Comparison of ENCODE assay signal across 9 cellular contexts in genomic region chr6:109383438-109383940, GRCh38. TPM values are rescaled to one million over a fixed set of nuclear protein-coding genes. Genes with fewer than 3 reads are reported as not detected.
DNase-seq lines count a peak whose midpoint lies in the region; ATAC-seq, FAIRE-seq and TF ChIP-seq lines count a peak whose summit lies in the region.
"Had no signal": no experiment of that assay in that cellular context is flagged by ENCODE, and none has a peak within 500 bp of the region (broad histone marks: within the 10 kb centered on the region; RNA-seq: fewer than 3 reads in every experiment).

No MANE protein-coding gene starts in this region.

- H3K36me3 ChIP-seq in HepG2 (replicated peaks in 1 of 2; ENCODE audit: control insufficient read depth in 1 of 2, insufficient read depth in 2 of 2, low read length in 2 of 2), result peaks cover 2 to 6% of the 10 kb centered on the region in 2 experiments; a peak in 4 of 5 replicates
- peaks cover 0 to under 1% (median 0%) of the 10 kb centered on the region in 3 donors for H3K36me3 ChIP-seq in tibial nerve

- H3K27me3 Mint-ChIP-seq in activated T-cell treated with anti-CD3 and anti-CD28 coated beads, Interleukin-2, amount 50 U/mL, for 72 hours (ENCODE audit: low read depth), result no peaks in the 10 kb centered on the region
- H3K27me3 Mint-ChIP-seq in activated naive CD8-positive, alpha-beta T cell treated with anti-CD3 and anti-CD28 coated beads, Interleukin-2, amount 50 U/mL, for 24 hours, result no peaks in the 10 kb centered on the region

- H2AFZ ChIP-seq in HepG2 (ENCODE audit: low read length), result peak overlapping the region; percentile 49

- BruUV-seq in HepG2 (replicated peaks; lab: Mats Ljungman, UMichigan), result no TSS peak

- peaks cover 12 to 16% of the 10 kb centered on the region in 2 donors for H3K36me3 Mint-ChIP-seq in activated T-cell treated with anti-CD3 and anti-CD28 coated beads, Interleukin-2, amount 50 U/mL, for 72 hours (ENCODE audit: insufficient read depth in 2 of 2)
- H3K36me3 Mint-ChIP-seq in activated naive CD8-positive, alpha-beta T cell treated with anti-CD3 and anti-CD28 coated beads, Interleukin-2, amount 50 U/mL, for 24 hours (ENCODE audit: low read depth), result peaks cover 16% of the 10 kb centered on the region

- POLR2A ChIA-PET in HepG2 (lab: Yijun Ruan, JAX), result interaction anchor here (0.7 to 3.9 kb wide), 19 partner anchors 10 to 823 kb away, joined by 3 to 29 read pairs (median 5); partner anchors contain the start of genes CEP57L1, FOXO3, PPIL6 and SESN1

- H3K4me3 Mint-ChIP-seq in activated T-cell treated with anti-CD3 and anti-CD28 coated beads, Interleukin-2, amount 50 U/mL, for 72 hours, result peak overlapping the region; percentile 92 to 96
- H3K4me3 Mint-ChIP-seq in activated naive CD8-positive, alpha-beta T cell treated with anti-CD3 and anti-CD28 coated beads, Interleukin-2, amount 50 U/mL, for 24 hours, result peak overlapping the region; percentile 85

- in situ Hi-C loops in HepG2 (cut with HindIII; ENCODE audit: extremely low pct_ligation_motif_present, low pct_unique_long_range_greater_than_20kb), result loop anchor here (5.0 kb wide), 2 partner anchors 59 to 196 kb away; partner anchors contain the start of genes PPIL6 and SMPD2

- no peaks in the 10 kb centered on the region for H3K9me3 Mint-ChIP-seq in activated T-cell treated with anti-CD3 and anti-CD28 coated beads, Interleukin-2, amount 50 U/mL, for 72 hours
- no peaks in the 10 kb centered on the region for H3K9me3 Mint-ChIP-seq in activated naive CD8-positive, alpha-beta T cell treated with anti-CD3 and anti-CD28 coated beads, Interleukin-2, amount 50 U/mL, for 24 hours

- peaks cover 39% of the 10 kb centered on the region for H3K4me1 Mint-ChIP-seq in activated T-cell treated with anti-CD3 and anti-CD28 coated beads, Interleukin-2, amount 50 U/mL, for 72 hours (ENCODE audit: low read depth)
- H3K4me1 Mint-ChIP-seq in activated naive CD8-positive, alpha-beta T cell treated with anti-CD3 and anti-CD28 coated beads, Interleukin-2, amount 50 U/mL, for 24 hours, result peaks cover 37% of the 10 kb centered on the region

- H3K9ac ChIP-seq in HepG2 (ENCODE audit: insufficient read depth, low read depth, low read length), result peak overlapping the region; percentile 99

- CTCF ChIA-PET in HepG2 (lab: Yijun Ruan, JAX; ENCODE audit: low intra/inter-chr PET ratio, low total read pairs), result interaction anchor here (0.7 kb wide), 1 partner anchor 196 kb away, joined by 3 read pairs; no protein-coding TSS in a partner anchor

- peaks cover 29% of the 10 kb centered on the region for H3K4me1 ChIP-seq in HepG2 (ENCODE audit: insufficient read depth, low read length)
- peaks cover 0 to 41% (median 20%) of the 10 kb centered on the region in 4 donors for H3K4me1 ChIP-seq in tibial nerve

- no peak for TF ChIP-seq RAD21 in HepG2 (CRISPR knock-in tag; IDR thresholded peaks at IDR 0.05)

- H3K4me3 ChIP-seq in HepG2 (replicated peaks in 1 of 3; ENCODE audit: insufficient read depth in 1 of 3, low read depth in 2 of 3, low read length in 3 of 3) (peak overlapping the region; percentile 95 to 99 (median 99)), tibial nerve (peak overlapping the region; percentile 87 to 99 (median 98))

- peak overlapping the region; percentile 97 for H3K27ac Mint-ChIP-seq in activated T-cell treated with anti-CD3 and anti-CD28 coated beads, Interleukin-2, amount 50 U/mL, for 72 hours
- peak overlapping the region; percentile 99 for H3K27ac Mint-ChIP-seq in activated naive CD8-positive, alpha-beta T cell treated with anti-CD3 and anti-CD28 coated beads, Interleukin-2, amount 50 U/mL, for 24 hours

- H3K27ac ChIP-seq in HepG2 (ENCODE audit: extremely low read length, insufficient read depth, low read length) (peak overlapping the region; percentile 98), tibial nerve (peak overlapping the region; percentile 99 to 100 (median 100))

- 0% methylated on average over 5 of the region's 5 CpGs for WGBS in HepG2 (ENCODE audit: low lambda C conversion rate)
- WGBS in tibial nerve, 2 donors, result 17 to 19% methylated on average over 5 of the region's 5 CpGs

- FAIRE-seq in HepG2 (lab: Jason Lieb, UNC), result no peak

- TF ChIP-seq EP300 in HepG2 (IDR thresholded peaks at IDR 0.05; ENCODE audit: low read depth in 2 of 2, low read length in 2 of 2), result no peak
- TF ChIP-seq EP300 in HepG2 (CRISPR knock-in tag; IDR thresholded peaks at IDR 0.05; ENCODE audit: borderline replicate concordance), result no peak
- TF ChIP-seq EP300 in tibial nerve (IDR thresholded peaks at IDR 0.05), result no peak

- no peaks in the 10 kb centered on the region; a peak in 2 of 5 replicates for H3K27me3 ChIP-seq in HepG2 (ENCODE audit: control insufficient read depth in 1 of 2, insufficient read depth in 2 of 2, low read length in 2 of 2)
- H3K27me3 ChIP-seq in tibial nerve, result no peaks in the 10 kb centered on the region

- peaks cover 37% of the 10 kb centered on the region for H3K79me2 ChIP-seq in HepG2 (ENCODE audit: insufficient read depth, low read length)

- no peak for TF ChIP-seq POLR2A in HepG2 (IDR thresholded peaks at IDR 0.05; ENCODE audit: insufficient read depth in 1 of 2, low read depth in 2 of 2, low read length in 2 of 2)
- no peak for TF ChIP-seq POLR2A in tibial nerve (IDR thresholded peaks at IDR 0.05)

- H4K20me1 ChIP-seq in HepG2 (ENCODE audit: insufficient read depth, low read length), result peaks cover 31% of the 10 kb centered on the region

- intact Hi-C loops in HepG2 (cut with micrococcal nuclease; ENCODE audit: unreplicated experiment), result loop anchor here (1.0 to 5.0 kb wide), 5 partner anchors 57 to 286 kb away; partner anchors contain the start of genes CEP57L1, PPIL6 and SMPD2

- peak overlapping the region; percentile 96 for H3K4me2 ChIP-seq in HepG2 (ENCODE audit: low read depth, low read length)

- ATAC-seq in activated T-cell treated with anti-CD3 and anti-CD28 coated beads, Interleukin-2, amount 50 U/mL, for 72 hours (replicated peaks in 1 of 2), result no peak
- no peak for ATAC-seq in activated naive CD8-positive, alpha-beta T cell treated with anti-CD3 and anti-CD28 coated beads, Interleukin-2, amount 50 U/mL, for 24 hours
- peak; percentile 8; the same call in 1 of the 3 replicates for ATAC-seq in HepG2

- TF ChIP-seq CTCF in HepG2 (CRISPR knock-in tag; IDR thresholded peaks at IDR 0.05), result no peak
- no peak for TF ChIP-seq CTCF in tibial nerve (IDR thresholded peaks at IDR 0.05)

- H3K9me3 ChIP-seq in HepG2 (ENCODE audit: low read length) (no peaks in the 10 kb centered on the region), tibial nerve (no peaks in the 10 kb centered on the region)

- DNase-seq in activated T-cell treated with anti-CD3 and anti-CD28 coated beads, Interleukin-2, amount 50 U/mL, for 72 hours, result no peak
- DNase-seq in activated T-cell treated with anti-CD3 and anti-CD28 coated beads for 4 hours (no peak), HepG2 (ENCODE audit: low spot score) (peak; percentile 13), tibial nerve (ENCODE audit: low spot score in 2 of 2) (no peak), NCI-H2081 (lab: John Stamatoyannopoulos, UW) (no peak), NCI-H1092 treated with DMSO at 0.1 percent for 48 hours (lab: John Stamatoyannopoulos, UW) (no peak), NCI-H1417 (lab: John Stamatoyannopoulos, UW) (no peak)
- no peak for DNase-seq in activated naive CD8-positive, alpha-beta T cell treated with anti-CD3 and anti-CD28 coated beads, Interleukin-2, amount 50 U/mL, for 24 hours
- DNase-seq: activated CD4-positive, alpha-beta T cell treated with anti-CD3 and anti-CD28 coated beads for 1 hour had no signal

RNA-seq across cellular contexts. Expression of gene CD164, which starts 1.2 kb away (rescaled TPM):
- 100 to 1,000 TPM; 164 to 215 TPM for total RNA-seq in activated T-cell treated with anti-CD3 and anti-CD28 coated beads, Interleukin-2, amount 50 U/mL, for 72 hours
- total RNA-seq in HepG2 (2016; rRNA removed; fragmentation: Illumina TruSeq; extraction: Trizol) (148 and 222 TPM in 2 replicates), tibial nerve (100 to 1,000 TPM; 119 to 175 (median 129) TPM)
- total RNA-seq in HepG2 (2016; cell fraction: cytosol; rRNA removed; fragmentation: Illumina TruSeq; extraction: Trizol; ENCODE audit: low read depth), result 22.2 and 25.0 TPM in 2 replicates
- total RNA-seq in HepG2 (2016; cell fraction: insoluble cytoplasmic fraction; rRNA removed; fragmentation: Illumina TruSeq; extraction: Trizol), result 152 and 227 TPM in 2 replicates
- total RNA-seq in HepG2 (2016; cell fraction: membrane; rRNA removed; fragmentation: Illumina TruSeq; extraction: Trizol), result 57.9 and 68.8 TPM in 2 replicates
- total RNA-seq in HepG2 (2016; cell fraction: nucleus; rRNA removed; fragmentation: Illumina TruSeq; extraction: Trizol), result 217 and 244 TPM in 2 replicates
- polyA plus RNA-seq in HepG2 (2011; rRNA removed), result 257 and 293 TPM in 2 replicates
- polyA plus RNA-seq in HepG2 (2011; cell fraction: cytosol; rRNA removed), result 113 and 156 TPM in 2 replicates
- 72.2 and 82.4 TPM in 2 replicates for polyA plus RNA-seq in HepG2 (2011; cell fraction: nucleus; rRNA removed)
- polyA plus RNA-seq in HepG2 (2012), result 167 and 201 TPM in 2 replicates
- polyA plus RNA-seq in HepG2 (2016; cell fraction: cytosol; fragmentation: Illumina TruSeq; extraction: Trizol; ENCODE audit: low read depth), result 20.0 and 22.1 TPM in 2 replicates
- polyA plus RNA-seq in HepG2 (2016; cell fraction: insoluble cytoplasmic fraction; fragmentation: Illumina TruSeq; extraction: Trizol; ENCODE audit: low read depth), result 148 and 155 TPM in 2 replicates
- 45.6 and 50.4 TPM in 2 replicates for polyA plus RNA-seq in HepG2 (2016; cell fraction: membrane; fragmentation: Illumina TruSeq; extraction: Trizol; ENCODE audit: low read depth)
- polyA plus RNA-seq in HepG2 (2016; cell fraction: nucleus; fragmentation: Illumina TruSeq; extraction: Trizol; ENCODE audit: insufficient read depth, low read depth), result 320 and 334 TPM in 2 replicates
- 273 and 666 TPM in 2 replicates for polyA minus RNA-seq in HepG2 (2011; rRNA and poly(A)+ RNA removed; ENCODE audit: low replicate concordance)
- polyA minus RNA-seq in HepG2 (2011; cell fraction: cytosol; rRNA and poly(A)+ RNA removed), result 269 and 278 TPM in 2 replicates
- polyA minus RNA-seq in HepG2 (2011; cell fraction: nucleus; rRNA and poly(A)+ RNA removed), result 158 and 165 TPM in 2 replicates

RNA-seq across cellular contexts. Expression of gene PPIL6, which starts 56.9 kb away (rescaled TPM):
- under 1 TPM; 0.17 to 0.56 TPM for total RNA-seq in activated T-cell treated with anti-CD3 and anti-CD28 coated beads, Interleukin-2, amount 50 U/mL, for 72 hours
- 0.22 TPM in 1 of 2 replicates, not detected in the other for total RNA-seq in HepG2 (2016; rRNA removed; fragmentation: Illumina TruSeq; extraction: Trizol)
- total RNA-seq in HepG2 (2016; cell fraction: cytosol; rRNA removed; fragmentation: Illumina TruSeq; extraction: Trizol; ENCODE audit: low read depth), result not detected in 2 replicates
- 0.16 and 0.48 TPM in 2 replicates for total RNA-seq in HepG2 (2016; cell fraction: insoluble cytoplasmic fraction; rRNA removed; fragmentation: Illumina TruSeq; extraction: Trizol)
- 0.19 TPM in 1 of 2 replicates, not detected in the other for total RNA-seq in HepG2 (2016; cell fraction: membrane; rRNA removed; fragmentation: Illumina TruSeq; extraction: Trizol)
- total RNA-seq in HepG2 (2016; cell fraction: nucleus; rRNA removed; fragmentation: Illumina TruSeq; extraction: Trizol), result not detected in 2 replicates
- 0.01 and 0.46 TPM in 2 replicates for polyA plus RNA-seq in HepG2 (2011; rRNA removed)
- 0.05 and 0.12 TPM in 2 replicates for polyA plus RNA-seq in HepG2 (2011; cell fraction: cytosol; rRNA removed)
- not detected in 2 replicates for polyA plus RNA-seq in HepG2 (2011; cell fraction: nucleus; rRNA removed)
- polyA plus RNA-seq in HepG2 (2012), result 0.11 TPM in 1 of 2 replicates, not detected in the other
- polyA plus RNA-seq in HepG2 (2016; cell fraction: cytosol; fragmentation: Illumina TruSeq; extraction: Trizol; ENCODE audit: low read depth), result 0.31 TPM in 1 of 2 replicates, not detected in the other
- polyA plus RNA-seq in HepG2 (2016; cell fraction: insoluble cytoplasmic fraction; fragmentation: Illumina TruSeq; extraction: Trizol; ENCODE audit: low read depth), result not detected in 2 replicates
- polyA plus RNA-seq in HepG2 (2016; cell fraction: membrane; fragmentation: Illumina TruSeq; extraction: Trizol; ENCODE audit: low read depth), result 0.13 TPM in 1 of 2 replicates, not detected in the other
- not detected in 2 replicates for polyA plus RNA-seq in HepG2 (2016; cell fraction: nucleus; fragmentation: Illumina TruSeq; extraction: Trizol; ENCODE audit: insufficient read depth, low read depth)
- 0.87 TPM in 1 of 2 replicates, not detected in the other for polyA minus RNA-seq in HepG2 (2011; rRNA and poly(A)+ RNA removed; ENCODE audit: low replicate concordance)
- not detected in 2 replicates for polyA minus RNA-seq in HepG2 (2011; cell fraction: cytosol; rRNA and poly(A)+ RNA removed)
- not detected in 2 replicates for polyA minus RNA-seq in HepG2 (2011; cell fraction: nucleus; rRNA and poly(A)+ RNA removed)
- total RNA-seq in tibial nerve, result 10 to 100 TPM in 1 of 4 donors, 1 to 10 TPM in 3; 1.2 to 16.5 (median 4.8) TPM

RNA-seq across cellular contexts. Expression of gene SMPD2, which starts 57.0 kb away (rescaled TPM):
- total RNA-seq in activated T-cell treated with anti-CD3 and anti-CD28 coated beads, Interleukin-2, amount 50 U/mL, for 72 hours, result 1 to 10 TPM; 6.7 to 8.8 TPM
- total RNA-seq in HepG2 (2016; rRNA removed; fragmentation: Illumina TruSeq; extraction: Trizol), result 6.7 and 10.6 TPM in 2 replicates
- total RNA-seq in HepG2 (2016; cell fraction: cytosol; rRNA removed; fragmentation: Illumina TruSeq; extraction: Trizol; ENCODE audit: low read depth), result 4.6 and 5.2 TPM in 2 replicates
- 7.4 and 12.3 TPM in 2 replicates for total RNA-seq in HepG2 (2016; cell fraction: insoluble cytoplasmic fraction; rRNA removed; fragmentation: Illumina TruSeq; extraction: Trizol)
- 8.5 and 8.7 TPM in 2 replicates for total RNA-seq in HepG2 (2016; cell fraction: membrane; rRNA removed; fragmentation: Illumina TruSeq; extraction: Trizol)
- 12.1 and 13.9 TPM in 2 replicates for total RNA-seq in HepG2 (2016; cell fraction: nucleus; rRNA removed; fragmentation: Illumina TruSeq; extraction: Trizol)
- polyA plus RNA-seq in HepG2 (2011; rRNA removed), result 5.9 and 6.9 TPM in 2 replicates
- polyA plus RNA-seq in HepG2 (2011; cell fraction: cytosol; rRNA removed), result 5.0 and 5.8 TPM in 2 replicates
- polyA plus RNA-seq in HepG2 (2011; cell fraction: nucleus; rRNA removed), result 15.0 and 17.9 TPM in 2 replicates
- 2.4 and 4.1 TPM in 2 replicates for polyA plus RNA-seq in HepG2 (2012)
- polyA plus RNA-seq in HepG2 (2016; cell fraction: cytosol; fragmentation: Illumina TruSeq; extraction: Trizol; ENCODE audit: low read depth), result 5.7 and 6.5 TPM in 2 replicates
- 7.1 and 7.3 TPM in 2 replicates for polyA plus RNA-seq in HepG2 (2016; cell fraction: insoluble cytoplasmic fraction; fragmentation: Illumina TruSeq; extraction: Trizol; ENCODE audit: low read depth)
- polyA plus RNA-seq in HepG2 (2016; cell fraction: membrane; fragmentation: Illumina TruSeq; extraction: Trizol; ENCODE audit: low read depth), result 5.9 and 8.0 TPM in 2 replicates
- 13.1 and 18.5 TPM in 2 replicates for polyA plus RNA-seq in HepG2 (2016; cell fraction: nucleus; fragmentation: Illumina TruSeq; extraction: Trizol; ENCODE audit: insufficient read depth, low read depth)
- 8.7 and 50.0 TPM in 2 replicates for polyA minus RNA-seq in HepG2 (2011; rRNA and poly(A)+ RNA removed; ENCODE audit: low replicate concordance)
- polyA minus RNA-seq in HepG2 (2011; cell fraction: cytosol; rRNA and poly(A)+ RNA removed), result 1.8 and 3.3 TPM in 2 replicates
- polyA minus RNA-seq in HepG2 (2011; cell fraction: nucleus; rRNA and poly(A)+ RNA removed), result 15.7 and 21.8 TPM in 2 replicates
- 10 to 100 TPM; 12.6 to 32.4 (median 17.1) TPM for total RNA-seq in tibial nerve
